Comparison of ENCODE assay signal across 17 cellular contexts in the genomic region with DNA sequence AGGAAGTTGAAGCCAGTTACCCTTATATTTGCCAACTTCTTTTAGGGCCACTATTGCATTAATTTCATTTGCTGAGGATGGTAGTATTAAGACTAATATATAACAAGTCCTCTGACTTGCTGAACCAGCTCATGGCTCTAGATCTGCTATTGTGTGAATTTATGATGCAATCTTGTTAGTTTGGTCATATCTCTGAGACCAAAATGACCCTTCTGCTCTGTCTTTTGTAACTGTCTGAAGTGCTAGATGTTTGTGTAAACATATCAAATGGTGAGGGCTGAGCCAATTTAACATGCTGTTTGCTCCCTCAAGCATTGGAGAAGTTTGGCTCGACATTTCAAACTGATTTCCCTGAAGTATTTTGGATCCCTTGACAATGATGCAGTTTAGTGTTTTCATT.
DNase-seq lines count a peak whose midpoint lies in the region; ATAC-seq and TF ChIP-seq lines count a peak whose summit lies in the region.
"Had no signal": no experiment of that assay in that cellular context is flagged by ENCODE, and none has a peak within 500 bp of the region (broad histone marks: within the 10 kb centered on the region; RNA-seq: fewer than 3 reads in every experiment).

No MANE protein-coding gene starts in this region.

- no peak overlapping the region for H3K4me3 ChIP-seq in IMR-90 (ENCODE audit: insufficient read depth, low read depth, low read length)
- no peak overlapping the region for H3K4me3 ChIP-seq in fibroblast of the aortic adventitia (ENCODE audit: low read depth, low read length)
- no peak overlapping the region for H3K4me3 ChIP-seq in lung
- H3K4me3 ChIP-seq: Peyer's patch had no signal

- H3K9ac ChIP-seq in IMR-90 (ENCODE audit: low read depth, low read length) = no peak overlapping the region
- H3K9ac ChIP-seq: SK-N-SH had no signal

- no CpG with 5 or more reads among the region's 1 CpG for WGBS in IMR-90 (ENCODE audit: extremely low coverage in 2 of 2, insufficient read length in 1 of 2), 2 experiments
- 48 to 60% methylated on average over 1 of the region's 1 CpG for WGBS in lung, 2 donors

- H3K27me3 ChIP-seq in IMR-90 (ENCODE audit: control insufficient read depth, insufficient read depth, low read length) (no peaks in the 10 kb centered on the region), lung (ENCODE audit: control insufficient read depth, insufficient read depth) (no peaks in the 10 kb centered on the region)
- H3K27me3 ChIP-seq: Peyer's patch had no signal

- no peak overlapping the region for H4K8ac ChIP-seq in IMR-90 (ENCODE audit: low read depth in 2 of 2, low read length in 2 of 2)

- no peaks in the 10 kb centered on the region for H3K4me1 ChIP-seq in IMR-90 (ENCODE audit: control insufficient read depth, insufficient read depth, low read length)
- H3K4me1 ChIP-seq in lung (ENCODE audit: control insufficient read depth in 2 of 2, insufficient read depth in 2 of 2, low read length in 2 of 2) = no peaks in the 10 kb centered on the region
- H3K4me1 ChIP-seq: Caco-2, Peyer's patch had no signal

- BruUV-seq in IMR-90 (replicated peaks; lab: Mats Ljungman, UMichigan) = no TSS peak

- no peak overlapping the region for H2AK5ac ChIP-seq in IMR-90 (ENCODE audit: low read depth, low read length)

- H3K9me3 ChIP-seq in IMR-90 (ENCODE audit: control insufficient read depth, insufficient read depth, low read length) (no peaks in the 10 kb centered on the region), lung (ENCODE audit: control insufficient read depth in 2 of 2, insufficient read depth in 1 of 2, low read length in 1 of 2) (no peaks in the 10 kb centered on the region)
- H3K9me3 ChIP-seq: Caco-2, Peyer's patch, SK-N-SH had no signal

- intact Hi-C loops in IMR-90 (cut with micrococcal nuclease) = no loop called here

- no peak overlapping the region for H3K4ac ChIP-seq in IMR-90 (ENCODE audit: low read depth, low read length)

- H3K27ac ChIP-seq in IMR-90 (ENCODE audit: insufficient read depth, low read length) (no peak overlapping the region), lung (ENCODE audit: low read depth in 1 of 2, low read length in 1 of 2) (no peak overlapping the region)
- H3K27ac ChIP-seq: HL-60, Peyer's patch had no signal

- no peak for ATAC-seq in IMR-90 (ENCODE audit: low read depth)
- peak; percentile 41 for ATAC-seq in lung (ENCODE audit: insufficient read depth, low FRiP score)
- no peak for ATAC-seq in HG02970 (IDR thresholded peaks at IDR 0.05; ENCODE audit: low FRiP score, unreplicated experiment)

- TF ChIP-seq POLR2A in IMR-90 (IDR thresholded peaks at IDR 0.05; ENCODE audit: low read depth, low read length) = no peak

- TF ChIP-seq CTCF in IMR-90 (conservative IDR thresholded peaks at IDR 0.05; ENCODE audit: low read depth, low read length) (no peak), fibroblast of the aortic adventitia (IDR thresholded peaks at IDR 0.05; ENCODE audit: insufficient read depth, low read length) (no peak), lung (IDR thresholded peaks at IDR 0.05; ENCODE audit: control extremely low read depth, extremely low read depth) (no peak)

- no peaks in the 10 kb centered on the region for H3K9me1 ChIP-seq in IMR-90 (ENCODE audit: insufficient read depth, low read length)

- H3K36me3 ChIP-seq in IMR-90 (ENCODE audit: control insufficient read depth, insufficient read depth, low read length) (no peaks in the 10 kb centered on the region), lung (ENCODE audit: control insufficient read depth in 2 of 2, insufficient read depth in 2 of 2, low read length in 2 of 2) (no peaks in the 10 kb centered on the region)
- H3K36me3 ChIP-seq: Peyer's patch had no signal

- no peak overlapping the region for H3K23ac ChIP-seq in IMR-90 (ENCODE audit: low read depth, low read length)

- POLR2A ChIA-PET in IMR-90 (lab: Charles Lee; ENCODE audit: unreplicated experiment) = no interaction called here

- H2AK9ac ChIP-seq in IMR-90 (replicated peaks; ENCODE audit: low read depth, low read length, poor library complexity) = no peak overlapping the region

- no peak overlapping the region for H3K56ac ChIP-seq in IMR-90 (ENCODE audit: extremely low read depth, insufficient read depth, low read length)

- H3K79me1 ChIP-seq in IMR-90 (ENCODE audit: low read depth in 1 of 2, low read length in 2 of 2) = no peaks in the 10 kb centered on the region

- no peak overlapping the region for H2AFZ ChIP-seq in IMR-90 (replicated peaks; ENCODE audit: low read length, poor library complexity)

- no peak overlapping the region for H4K91ac ChIP-seq in IMR-90 (ENCODE audit: insufficient read depth, low read depth, low read length)

- H2BK15ac ChIP-seq in IMR-90 (ENCODE audit: low read depth, low read length) = no peak overlapping the region

- no peak for TF ChIP-seq RAD21 in IMR-90 (IDR thresholded peaks at IDR 0.05; ENCODE audit: low read length)

- H4K5ac ChIP-seq in IMR-90 (ENCODE audit: low read depth, low read length) = no peak overlapping the region

- no peak overlapping the region for H2BK120ac ChIP-seq in IMR-90 (ENCODE audit: low read depth, low read length)

- DNase-seq in IMR-90 (no peak), NCI-H446 treated with DMSO at 0.1 percent for 48 hours (lab: John Stamatoyannopoulos, UW) (peak; percentile 43), fibroblast of the aortic adventitia (ENCODE audit: low read depth) (peak; percentile 74), lung (ENCODE audit: low spot score) (no peak), LoVo (ENCODE audit: low spot score) (no peak), A172 (ENCODE audit: low spot score) (no peak)
- DNase-seq: Caco-2; CD4-positive, CD25-positive, alpha-beta regulatory T cell; HCEC 1CT; MV-4-11; NCI-H187 treated with DMSO at 0.1 percent for 48 hours; NCI-H2171; Peyer's patch; SHP77; SK-N-SH had no signal

- no peak overlapping the region for H2BK5ac ChIP-seq in IMR-90 (ENCODE audit: low read depth, low read length, poor library complexity, severe bottlenecking)

- H3K18ac ChIP-seq in IMR-90 (ENCODE audit: low read depth, low read length) = no peak overlapping the region

- in situ Hi-C loops in IMR-90 (cut with MboI; ENCODE audit: low sequenced_read_pairs) = no loop called here

- H3K4me2 ChIP-seq in IMR-90 (ENCODE audit: low read depth, low read length) = no peak overlapping the region
- H3K4me2 ChIP-seq: SK-N-SH had no signal

- H3K14ac ChIP-seq in IMR-90 (replicated peaks; ENCODE audit: low read depth, low read length) = no peak overlapping the region

- CTCF ChIA-PET in IMR-90 (lab: Yijun Ruan, JAX) = no interaction called here

- no peaks in the 10 kb centered on the region for H4K20me1 ChIP-seq in IMR-90 (ENCODE audit: insufficient read depth, low read length)

- dilution Hi-C loops in IMR-90 (cut with HindIII; ENCODE audit: low sequenced_read_pairs, unreplicated experiment) = no loop called here

- H2BK20ac ChIP-seq in IMR-90 (ENCODE audit: low read depth, low read length) = no peak overlapping the region

TF ChIP-seq in IMR-90, 13 proteins besides CTCF, POLR2A, EP300 and RAD21:
- TF ChIP-seq CEBPB (IDR thresholded peaks at IDR 0.05; ENCODE audit: low read depth, low read length) = 0 out of 2 replicates have a peak, but pooled peaks have one; percentile 39
- no peak for TF ChIP-seq MXI1 (IDR thresholded peaks at IDR 0.05; ENCODE audit: borderline replicate concordance, low read depth, low read length)
TF ChIP-seq in IMR-90: peak in this region for 1.

Comparison
In these comparisons a context has a peak if more than half of its experiments do, and no peak if none do; other contexts are left out.
1. DNase-seq: peak in NCI-H446 treated with DMSO at 0.1 percent for 48 hours (single experiment) and fibroblast of the aortic adventitia (single experiment); none in IMR-90 (single experiment), lung (single experiment), LoVo (single experiment) and A172 (single experiment).